In genomic region chr1:47223174-47223920, GRCh38 we compare ENCODE assay signal across 2 cellular contexts.
TF ChIP-seq lines count a peak whose summit lies in the region.

No MANE protein-coding gene starts in this region.

TF ChIP-seq in GM23338, 12 proteins besides CTCF, POLR2A, EP300 and RAD21:
- TF ChIP-seq EZH2 (IDR thresholded peaks at IDR 0.05; ENCODE audit: low read depth, unreplicated experiment), result peak; percentile 73
- no peak for TF ChIP-seq CREB1 (CRISPR knock-in tag; IDR thresholded peaks at IDR 0.05; ENCODE audit: low read depth)
TF ChIP-seq in GM23338: peak in this region for 1.

TF ChIP-seq in H1, 55 proteins besides CTCF, POLR2A, EP300 and RAD21:
- no peak for TF ChIP-seq USF2 (IDR thresholded peaks at IDR 0.05; ENCODE audit: low read length)
- no peak for TF ChIP-seq CBX5 (IDR thresholded peaks at IDR 0.05; ENCODE audit: low read depth, low read length)
TF ChIP-seq in H1: peak in this region for 0.
